12 cellular contexts compared by ENCODE assay signal in the genomic region with DNA sequence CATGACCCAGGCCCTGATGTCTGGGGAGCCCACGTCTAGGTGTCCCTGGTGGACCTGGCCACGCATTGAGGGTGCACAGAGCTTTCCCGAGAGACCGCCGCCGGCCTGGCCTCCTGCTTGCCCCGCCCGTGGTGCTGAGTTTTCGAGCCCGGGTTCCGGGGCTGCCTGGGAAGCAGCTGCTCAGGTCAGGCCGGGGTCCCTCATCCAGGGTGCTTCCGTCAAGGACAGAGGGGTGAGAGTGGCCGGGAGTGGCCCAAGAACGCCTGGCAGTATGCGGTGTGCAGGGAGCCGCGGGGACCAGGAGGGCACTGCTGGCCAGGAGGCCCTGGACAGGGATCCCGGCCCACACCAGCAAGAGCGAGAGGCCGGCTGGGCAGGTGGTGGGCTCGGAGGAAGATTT. TPM values are rescaled to one million over a fixed set of nuclear protein-coding genes. Genes with fewer than 3 reads are reported as not detected.
A peak's percentile ranks its signal among the peaks of the same experiment; 100 is the strongest.
DNase-seq lines count a peak whose midpoint lies in the region; ATAC-seq and TF ChIP-seq lines count a peak whose summit lies in the region.
"Had no signal": no experiment of that assay in that cellular context is flagged by ENCODE, and none has a peak within 500 bp of the region (broad histone marks: within the 10 kb centered on the region; RNA-seq: fewer than 3 reads in every experiment).

No MANE protein-coding gene starts in this region.

- H3K14ac ChIP-seq in mesenchymal stem cell (ENCODE audit: low read length in 2 of 2) = no peak overlapping the region

- H3K18ac ChIP-seq in mesenchymal stem cell (ENCODE audit: low read depth in 1 of 2, low read length in 2 of 2) = no peak overlapping the region

- no peaks in the 10 kb centered on the region for H3K79me1 ChIP-seq in mesenchymal stem cell (replicated peaks; ENCODE audit: low read length, poor library complexity, severe bottlenecking)

- peaks cover 5% of the 10 kb centered on the region for H3K4me1 Mint-ChIP-seq in CD4-positive, alpha-beta T cell (ENCODE audit: low read depth)

- H2BK5ac ChIP-seq in mesenchymal stem cell (ENCODE audit: low read depth, low read length, poor library complexity, severe bottlenecking) = no peak overlapping the region

- TF ChIP-seq POLR2A in thyroid gland (IDR thresholded peaks at IDR 0.05) = no peak

- H4K20me1 ChIP-seq in BLaER1 treated with 17β-estradiol and CSF1 and Interleukin-3, amounts not matched to agents 10 nM and 100 nM = peaks cover 0 to 42% (median 0%) of the 10 kb centered on the region in 11 experiments; a peak in 4 of 22 replicates

- no peak overlapping the region for H2BK120ac ChIP-seq in mesenchymal stem cell (ENCODE audit: low read depth, low read length)

- CTCF ChIA-PET in HEK293 (lab: Yijun Ruan, JAX) = interaction anchor here (0.6 to 3.1 kb wide), 28 partner anchors 9 to 684 kb away, joined by 3 to 16 read pairs (median 4); partner anchors contain the start of gene QSOX2
- CTCF ChIA-PET in CD4-positive, alpha-beta T cell (lab: Charles Lee) = no interaction called here

- H2AK5ac ChIP-seq in mesenchymal stem cell (ENCODE audit: low read length, severe bottlenecking) = no peak overlapping the region

- no peaks in the 10 kb centered on the region for H3K9me3 Mint-ChIP-seq in CD4-positive, alpha-beta T cell
- H3K9me3 Mint-ChIP-seq: CD8-positive, alpha-beta memory T cell had no signal

- no peak overlapping the region for H3K4me3 Mint-ChIP-seq in CD4-positive, alpha-beta T cell

- H3K23ac ChIP-seq in mesenchymal stem cell (ENCODE audit: low read length in 2 of 2) = no peak overlapping the region

- H4K8ac ChIP-seq in mesenchymal stem cell (ENCODE audit: low read length) = no peak overlapping the region

- ATAC-seq in GM18907 (IDR thresholded peaks at IDR 0.05; ENCODE audit: unreplicated experiment) = no peak
- ATAC-seq in CD4-positive, alpha-beta T cell (ENCODE audit: poor library complexity) = no peak

- no peak overlapping the region for H2AFZ ChIP-seq in mesenchymal stem cell (ENCODE audit: low read depth, low read length)

- no peak overlapping the region for H3K27ac ChIP-seq in BLaER1 treated with 17β-estradiol and CSF1 and Interleukin-3, amounts not matched to agents 10 nM and 100 nM
- H3K27ac ChIP-seq in HEK293 (ENCODE audit: extremely low read depth, low read depth, low read length) (no peak overlapping the region), WERI-Rb-1 (peak overlapping the region; percentile 84; the same call in 1 of the 2 replicates), mesenchymal stem cell (ENCODE audit: low read length, poor library complexity, severe bottlenecking) (no peak overlapping the region), thyroid gland (no peak overlapping the region)
- H3K27ac ChIP-seq in CD4-positive, alpha-beta T cell (ENCODE audit: low read depth, low read length) = no peak overlapping the region
- H3K27ac ChIP-seq: GM23248 had no signal

- peak overlapping the region; percentile 71 for H4K91ac ChIP-seq in mesenchymal stem cell (ENCODE audit: low read length)

- H3K36me3 Mint-ChIP-seq in CD4-positive, alpha-beta T cell (ENCODE audit: low read depth) = no peaks in the 10 kb centered on the region
- H3K36me3 Mint-ChIP-seq: CD8-positive, alpha-beta memory T cell had no signal

- H3K9me3 ChIP-seq in BLaER1 treated with 17β-estradiol and CSF1 and Interleukin-3, amounts not matched to agents 10 nM and 100 nM (replicated peaks in 1 of 11) = no peaks in the 10 kb centered on the region
- H3K9me3 ChIP-seq in HEK293 (ENCODE audit: control insufficient read depth, insufficient read depth, low read depth, low read length) (no peaks in the 10 kb centered on the region), WERI-Rb-1 (ENCODE audit: severe bottlenecking) (no peaks in the 10 kb centered on the region), mesenchymal stem cell (ENCODE audit: control insufficient read depth, low read length) (peaks cover 8% of the 10 kb centered on the region), thyroid gland (no peaks in the 10 kb centered on the region)
- no peaks in the 10 kb centered on the region for H3K9me3 ChIP-seq in CD4-positive, alpha-beta T cell (ENCODE audit: control insufficient read depth, low read length)
- H3K9me3 ChIP-seq: BE2C had no signal

- TF ChIP-seq CTCF in HEK293 (tag by site-specific recombination; IDR thresholded peaks at IDR 0.05) (no peak), WERI-Rb-1 (IDR thresholded peaks at IDR 0.05; ENCODE audit: low read depth, low read length) (no peak), thyroid gland (IDR thresholded peaks at IDR 0.05) (no peak)
- TF ChIP-seq CTCF in CD4-positive, alpha-beta T cell (IDR thresholded peaks at IDR 0.05) = no peak

- peak overlapping the region in 2 of 11 experiments; percentile 9 to 27; a peak in 1 of 22 replicates for H3K9ac ChIP-seq in BLaER1 treated with 17β-estradiol and CSF1 and Interleukin-3, amounts not matched to agents 10 nM and 100 nM
- no peak overlapping the region for H3K9ac ChIP-seq in mesenchymal stem cell (ENCODE audit: low read length)

- peak overlapping the region in 8 of 11 experiments; percentile 37 to 98 (median 92); a peak in 14 of 22 replicates for H3K4me2 ChIP-seq in BLaER1 treated with 17β-estradiol and CSF1 and Interleukin-3, amounts not matched to agents 10 nM and 100 nM
- no peak overlapping the region for H3K4me2 ChIP-seq in mesenchymal stem cell (ENCODE audit: low read length, poor library complexity, severe bottlenecking)

- H3K27me3 ChIP-seq in BLaER1 treated with 17β-estradiol and CSF1 and Interleukin-3, amounts not matched to agents 10 nM and 100 nM = peaks cover 0 to 12% (median 0%) of the 10 kb centered on the region in 11 experiments; a peak in 4 of 22 replicates
- H3K27me3 ChIP-seq in WERI-Rb-1 (ENCODE audit: insufficient read depth, low read depth, severe bottlenecking) (no peaks in the 10 kb centered on the region), mesenchymal stem cell (ENCODE audit: control insufficient read depth in 1 of 2, insufficient read depth in 1 of 2, low read length in 2 of 2) (peaks cover 14 to 69% of the 10 kb centered on the region in 2 experiments), thyroid gland (no peaks in the 10 kb centered on the region)
- no peaks in the 10 kb centered on the region for H3K27me3 ChIP-seq in CD4-positive, alpha-beta T cell (ENCODE audit: control insufficient read depth, insufficient read depth, low read length)
- H3K27me3 ChIP-seq: BE2C had no signal

- H2BK12ac ChIP-seq in mesenchymal stem cell (ENCODE audit: low read length in 2 of 2) = no peak overlapping the region

- H3K4me3 ChIP-seq in BLaER1 treated with 17β-estradiol and CSF1 and Interleukin-3, amounts not matched to agents 10 nM and 100 nM = no peak overlapping the region
- H3K4me3 ChIP-seq in HEK293 (ENCODE audit: low read depth, low read length) (no peak overlapping the region), WERI-Rb-1 (ENCODE audit: low read depth, low read length) (no peak overlapping the region), mesenchymal stem cell (ENCODE audit: insufficient read depth in 1 of 2, low read depth in 1 of 2, low read length in 2 of 2) (no peak overlapping the region), thyroid gland (replicated peaks in 1 of 3) (no peak overlapping the region)
- H3K4me3 ChIP-seq: GM12878 had no signal

- 79% methylated on average over 22 of the region's 22 CpGs for WGBS in mesenchymal stem cell
- 65 to 84% methylated on average over 10 to 17 of the region's 22 CpGs for WGBS in thyroid gland, 2 donors

- no peak overlapping the region for H2BK15ac ChIP-seq in mesenchymal stem cell (ENCODE audit: low read depth, poor library complexity, severe bottlenecking)

- H3K4ac ChIP-seq in mesenchymal stem cell (ENCODE audit: low read depth in 1 of 2, low read length in 2 of 2) = no peak overlapping the region

- intact Hi-C loops in CD4-positive, alpha-beta T cell (cut with DNase I, micrococcal nuclease) = loop anchor here in 1 of 2 experiments (5.0 to 10.0 kb wide), 2 partner anchors 317 to 680 kb away; no protein-coding TSS in a partner anchor
- intact Hi-C loops in thyroid gland (cut with DNase I) = loop anchor here (10.0 kb wide), 2 partner anchors 110 to 140 kb away; no protein-coding TSS in a partner anchor

- H3K4me1 ChIP-seq in BLaER1 treated with 17β-estradiol and CSF1 and Interleukin-3, amounts not matched to agents 10 nM and 100 nM = peaks cover 19 to 66% (median 45%) of the 10 kb centered on the region in 10 experiments
- no peaks in the 10 kb centered on the region for H3K4me1 ChIP-seq in HEK293 (ENCODE audit: control insufficient read depth, insufficient read depth, low read length)
- peaks cover 5% of the 10 kb centered on the region for H3K4me1 ChIP-seq in mesenchymal stem cell (ENCODE audit: control insufficient read depth, insufficient read depth, low read depth, low read length)
- H3K4me1 ChIP-seq in thyroid gland = peaks cover 5 to 21% of the 10 kb centered on the region in 2 donors

- POLR2A ChIA-PET in HEK293 (lab: Yijun Ruan, JAX) = no interaction called here
- POLR2A ChIA-PET in CD4-positive, alpha-beta T cell (lab: Charles Lee) = no interaction called here

- peaks cover 5% of the 10 kb centered on the region for H3K27me3 Mint-ChIP-seq in CD4-positive, alpha-beta T cell

- no peaks in the 10 kb centered on the region for H3K36me3 ChIP-seq in BLaER1 treated with 17β-estradiol and CSF1 and Interleukin-3, amounts not matched to agents 10 nM and 100 nM
- H3K36me3 ChIP-seq in HEK293 (ENCODE audit: control insufficient read depth in 2 of 2, insufficient read depth in 1 of 2, low read length in 2 of 2) (no peaks in the 10 kb centered on the region), WERI-Rb-1 (no peaks in the 10 kb centered on the region), mesenchymal stem cell (ENCODE audit: control insufficient read depth in 1 of 2, insufficient read depth in 2 of 2, low read depth in 1 of 2, low read length in 2 of 2) (no peaks in the 10 kb centered on the region), thyroid gland (no peaks in the 10 kb centered on the region)
- H3K36me3 ChIP-seq: BE2C had no signal

- H3K27ac Mint-ChIP-seq in CD4-positive, alpha-beta T cell = no peak overlapping the region

- DNase-seq in WERI-Rb-1 = no peak
- no peak for DNase-seq in mesenchymal stem cell
- no peak for DNase-seq in CD4-positive, alpha-beta T cell
- DNase-seq in inferior parietal cortex (ENCODE audit: extremely low spot score) = no peak
- DNase-seq in thyroid gland = no peak

TF ChIP-seq in HEK293, 187 proteins besides CTCF, POLR2A, EP300 and RAD21 (continues in another document):
- 0 out of 2 replicates have a peak, but pooled peaks have one; percentile 8 for TF ChIP-seq GLIS2 (tag by site-specific recombination; IDR thresholded peaks at IDR 0.05)

RNA-seq across cellular contexts. Expression of gene CCDC187, which starts 19.6 kb away (rescaled TPM):
- polyA plus RNA-seq in mesenchymal stem cell (2013, experiment 1 of 2) = under 0.01 TPM
- not detected for polyA plus RNA-seq in mesenchymal stem cell (2013, experiment 2 of 2)
- total RNA-seq in CD4-positive, alpha-beta T cell = not detected
- total RNA-seq in thyroid gland = 1 to 10 TPM; 5.2 to 9.1 (median 6.2) TPM
- total RNA-seq: CD8-positive, alpha-beta memory T cell; GM23248 had no signal
- polyA plus RNA-seq: CD8-positive, alpha-beta memory T cell; GM23248 had no signal

RNA-seq across cellular contexts. Expression of gene QSOX2, which starts 38.7 kb away (rescaled TPM):
- polyA plus RNA-seq in mesenchymal stem cell (2013, experiment 1 of 2) = 9.6 TPM
- 9.8 TPM for polyA plus RNA-seq in mesenchymal stem cell (2013, experiment 2 of 2)
- total RNA-seq in CD4-positive, alpha-beta T cell = 10 to 100 TPM; 14.4 TPM
- 10 to 100 TPM in 3 of 4 donors, 1 to 10 TPM in 1; 8.9 to 19.1 (median 11.2) TPM for total RNA-seq in thyroid gland

RNA-seq across cellular contexts. Expression of gene GPSM1, which starts 43.0 kb away (rescaled TPM):
- polyA plus RNA-seq in mesenchymal stem cell (2013, experiment 1 of 2) = 37.1 TPM
- 35.2 TPM for polyA plus RNA-seq in mesenchymal stem cell (2013, experiment 2 of 2)
- total RNA-seq in CD4-positive, alpha-beta T cell = 1 to 10 TPM; 7.7 to 8.6 TPM
- total RNA-seq in thyroid gland = 10 to 100 TPM in 3 of 4 donors, 1 to 10 TPM in 1; 5.9 to 18.1 (median 12.2) TPM

Comparison
In these comparisons a context has a peak if more than half of its experiments do, and no peak if none do; other contexts are left out.
1. RNA of gene CCDC187, which starts 19.6 kb away (total RNA-seq): 5.2 to 9.1 TPM in thyroid gland; not detected in CD4-positive, alpha-beta T cell; every median in the first group is over 4 times any median in the second.